In the genomic region with DNA sequence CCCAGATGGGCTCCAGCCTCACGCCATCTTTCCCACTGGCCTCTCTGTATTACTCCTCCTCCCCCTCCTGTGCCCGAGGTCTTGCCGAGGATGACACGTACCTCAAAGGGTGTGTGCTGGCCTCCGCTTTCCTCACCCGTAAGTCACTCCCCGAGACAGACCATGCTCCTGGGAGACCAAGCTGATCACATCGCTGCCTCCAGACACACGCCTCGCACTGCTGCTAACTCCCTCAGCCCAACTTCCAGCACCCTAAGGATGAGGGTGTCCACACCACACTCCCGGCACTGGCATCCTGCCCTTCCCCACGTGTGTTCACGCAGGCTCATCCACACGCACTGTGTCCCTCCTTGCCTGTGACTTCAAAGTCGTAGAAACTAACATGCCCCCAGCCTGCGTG, we compare ENCODE assay signal across 3 cellular contexts.
"Had no signal": no experiment of that assay in that cellular context is flagged by ENCODE, and none has a peak within 500 bp of the region (broad histone marks: within the 10 kb centered on the region; RNA-seq: fewer than 3 reads in every experiment).

No MANE protein-coding gene starts in this region.

- H3K4me3 Mint-ChIP-seq: activated naive CD4-positive, alpha-beta T cell treated with anti-CD3 and anti-CD28 coated beads, Interleukin-2, amount 10 ng/mL, durations not matched to agents 7 days and 5 days; naive thymus-derived CD4-positive, alpha-beta T cell had no signal

- H3K4me1 Mint-ChIP-seq: activated naive CD4-positive, alpha-beta T cell treated with anti-CD3 and anti-CD28 coated beads, Interleukin-2, amount 10 ng/mL, durations not matched to agents 7 days and 5 days had no signal

- H3K9me3 Mint-ChIP-seq: activated naive CD4-positive, alpha-beta T cell treated with anti-CD3 and anti-CD28 coated beads, Interleukin-2, amount 10 ng/mL, durations not matched to agents 7 days and 5 days; naive thymus-derived CD4-positive, alpha-beta T cell had no signal

- H3K27ac Mint-ChIP-seq: activated naive CD4-positive, alpha-beta T cell treated with anti-CD3 and anti-CD28 coated beads, Interleukin-2, amount 10 ng/mL, durations not matched to agents 7 days and 5 days; naive thymus-derived CD4-positive, alpha-beta T cell had no signal

- H3K27me3 Mint-ChIP-seq: activated naive CD4-positive, alpha-beta T cell treated with anti-CD3 and anti-CD28 coated beads, Interleukin-2, amount 10 ng/mL, durations not matched to agents 7 days and 5 days; naive thymus-derived CD4-positive, alpha-beta T cell had no signal

- DNase-seq: cortex of kidney had no signal
